In the genomic region with DNA sequence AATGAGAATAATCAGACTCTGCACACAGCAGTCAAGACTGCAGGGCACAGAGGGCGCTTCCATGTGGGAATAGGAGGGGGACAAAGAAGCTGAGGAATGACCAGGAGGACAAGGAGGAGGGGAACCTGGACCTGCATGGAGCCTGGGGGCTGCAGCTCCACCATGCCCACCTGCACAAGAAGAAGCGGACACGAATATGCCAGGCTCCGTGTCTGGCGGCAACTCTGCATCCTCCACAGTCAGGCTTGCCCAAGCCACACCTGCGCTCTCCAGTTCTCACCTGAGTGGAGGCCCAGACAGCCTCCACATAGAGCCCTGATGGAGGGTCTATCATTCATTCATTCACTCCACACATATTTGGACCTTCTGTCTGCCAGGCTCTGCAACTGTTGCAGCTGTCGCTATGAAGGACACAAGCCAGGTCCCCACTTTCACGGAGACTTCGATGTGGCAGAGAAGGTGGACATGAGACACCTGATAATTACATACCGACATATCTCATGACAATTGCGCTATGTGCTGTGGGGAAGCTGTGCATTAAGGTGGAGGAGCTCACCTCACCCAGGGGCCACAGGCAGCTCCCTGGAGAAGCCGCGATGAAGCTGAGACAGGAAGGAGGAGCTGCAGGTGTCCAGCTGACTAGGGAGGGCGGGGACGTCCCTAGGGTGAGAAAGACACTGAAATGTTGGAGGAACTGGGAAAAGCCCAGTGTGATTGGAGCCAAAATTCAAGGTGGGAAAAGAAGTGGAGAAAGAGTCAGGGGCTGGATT, we compare ENCODE assay signal across 14 cellular contexts.
DNase-seq lines count a peak whose midpoint lies in the region; ATAC-seq, FAIRE-seq and TF ChIP-seq lines count a peak whose summit lies in the region.
"Had no signal": no experiment of that assay in that cellular context is flagged by ENCODE, and none has a peak within 500 bp of the region (broad histone marks: within the 10 kb centered on the region; RNA-seq: fewer than 3 reads in every experiment).

No MANE protein-coding gene starts in this region.

- peaks cover 5% of the 10 kb centered on the region for H3K27me3 ChIP-seq in left ventricle myocardium inferior (ENCODE audit: low read depth)
- peaks cover 0 to 3% (median 0%) of the 10 kb centered on the region in 7 donors for H3K27me3 ChIP-seq in heart right ventricle
- H3K27me3 ChIP-seq: BLaER1 treated with 17β-estradiol and CSF1 and Interleukin-3, amounts not matched to agents 10 nM and 100 nM had no signal

- H3K4me1 ChIP-seq in left ventricle myocardium inferior (peaks cover 28% of the 10 kb centered on the region), heart right ventricle (peaks cover 0 to 22% (median 10%) of the 10 kb centered on the region in 9 donors)

- WGBS in heart right ventricle, 2 donors = 87 to 91% methylated on average over 15 of the region's 15 CpGs

- H3K27ac ChIP-seq in left ventricle myocardium inferior (replicated peaks) (peak overlapping the region; percentile 91), heart right ventricle (peak overlapping the region in 2 of 10 donors; percentile 71 to 78)
- H3K27ac ChIP-seq: BLaER1 treated with 17β-estradiol and CSF1 and Interleukin-3, amounts not matched to agents 10 nM and 100 nM had no signal

- H3K9me3 Mint-ChIP-seq in chondrocyte (ENCODE audit: low read depth) = no peaks in the 10 kb centered on the region
- H3K9me3 Mint-ChIP-seq: GM23338 had no signal

- H3K4me3 ChIP-seq in left ventricle myocardium inferior (no peak overlapping the region), heart right ventricle (no peak overlapping the region)
- H3K4me3 ChIP-seq: BLaER1 treated with 17β-estradiol and CSF1 and Interleukin-3, amounts not matched to agents 10 nM and 100 nM; GM12878; GM23338 had no signal

- H3K36me3 ChIP-seq in left ventricle myocardium inferior (no peaks in the 10 kb centered on the region), heart right ventricle (no peaks in the 10 kb centered on the region)
- H3K36me3 ChIP-seq: BLaER1 treated with 17β-estradiol and CSF1 and Interleukin-3, amounts not matched to agents 10 nM and 100 nM had no signal

- peaks cover 9% of the 10 kb centered on the region for H3K4me1 Mint-ChIP-seq in chondrocyte (ENCODE audit: low read depth)
- H3K4me1 Mint-ChIP-seq: CD4-positive, CD25-positive, alpha-beta regulatory T cell; GM23338 had no signal

- TF ChIP-seq CTCF in left ventricle myocardium inferior (IDR thresholded peaks at IDR 0.05; ENCODE audit: borderline replicate concordance) = no peak
- no peak for TF ChIP-seq CTCF in heart right ventricle (IDR thresholded peaks at IDR 0.05)
- TF ChIP-seq CTCF in chondrocyte (IDR thresholded peaks at IDR 0.05) = no peak

- H3K36me3 Mint-ChIP-seq in chondrocyte (ENCODE audit: low read depth) = peaks cover 1% of the 10 kb centered on the region
- H3K36me3 Mint-ChIP-seq: CD4-positive, CD25-positive, alpha-beta regulatory T cell had no signal

- H3K9me3 ChIP-seq in left ventricle myocardium inferior (replicated peaks) (no peaks in the 10 kb centered on the region), heart right ventricle (no peaks in the 10 kb centered on the region)
- H3K9me3 ChIP-seq: BLaER1 treated with 17β-estradiol and CSF1 and Interleukin-3, amounts not matched to agents 10 nM and 100 nM had no signal

- peak; percentile 30 for FAIRE-seq in urothelium cell line (lab: Jason Lieb, UNC)
- FAIRE-seq: GM12878 had no signal

- ATAC-seq in heart right ventricle = no peak
- no peak for ATAC-seq in HG02588 (IDR thresholded peaks at IDR 0.05; ENCODE audit: unreplicated experiment)
- ATAC-seq: GM12878, GM23338 had no signal

- H3K27ac Mint-ChIP-seq in chondrocyte (ENCODE audit: unreplicated experiment) = no peak overlapping the region
- H3K27ac Mint-ChIP-seq: GM23338 had no signal

- no peak for DNase-seq in left ventricle myocardium inferior
- no peak for DNase-seq in heart right ventricle
- DNase-seq in chondrocyte (ENCODE audit: low spot score) = peak; percentile 64
- peak; percentile 60 for DNase-seq in posterior vena cava (ENCODE audit: low spot score)
- DNase-seq in urothelium cell line (ENCODE audit: low spot score) = no peak
- no peak for DNase-seq in EL
- DNase-seq: ACHN; CD4-positive, CD25-positive, alpha-beta regulatory T cell; DMS53; H7 had no signal

- H3K27me3 Mint-ChIP-seq in chondrocyte (ENCODE audit: low read depth) = peaks cover 36% of the 10 kb centered on the region
- H3K27me3 Mint-ChIP-seq: CD4-positive, CD25-positive, alpha-beta regulatory T cell had no signal

- intact Hi-C loops in left ventricle myocardium inferior (cut with micrococcal nuclease) = no loop called here
- intact Hi-C loops in heart right ventricle (cut with DNase I) = loop anchor here in 4 of 10 donors (5.0 kb wide), 5 partner anchors 47 to 172 kb away; a partner anchor contains a TSS
- intact Hi-C loops in posterior vena cava (cut with DNase I) = no loop called here

- H3K4me3 Mint-ChIP-seq in chondrocyte (ENCODE audit: unreplicated experiment) = no peak overlapping the region
- H3K4me3 Mint-ChIP-seq: CD4-positive, CD25-positive, alpha-beta regulatory T cell; GM23338 had no signal

Comparison
In these comparisons a context has a peak if more than half of its experiments do, and no peak if none do; other contexts are left out.
1. DNase-seq: peak in chondrocyte (single experiment) and posterior vena cava (single experiment); none in left ventricle myocardium inferior (single experiment), heart right ventricle (0 of 2), urothelium cell line (single experiment) and EL (single experiment).